In genomic region chr16:68230956-68231355, GRCh38 we compare ENCODE assay signal across 1 cellular context.
TF ChIP-seq lines count a peak whose summit lies in the region.

No MANE protein-coding gene starts in this region.

TF ChIP-seq in HepG2, 621 proteins besides CTCF, POLR2A, EP300 and RAD21:
- TF ChIP-seq ZBTB46 (CRISPR knock-in tag; IDR thresholded peaks at IDR 0.05; ENCODE audit: borderline replicate concordance) (no peak), RBM22 (optimal IDR thresholded peaks at IDR 0.05; ENCODE audit: low read length) (peak; percentile 84), NONO (IDR thresholded peaks at IDR 0.05) (no peak), NONO (CRISPR knock-in tag; conservative IDR thresholded peaks at IDR 0.05) (peak; percentile 51; the same call in 1 of the 2 replicates), KDM1A (CRISPR knock-in tag; IDR thresholded peaks at IDR 0.05) (no peak), AGO2 (optimal IDR thresholded peaks at IDR 0.05; ENCODE audit: low read depth, low read length) (peak; percentile 29), POLR2G (IDR thresholded peaks at IDR 0.05; ENCODE audit: low read depth, low read length) (peak; percentile 51; the same call in 1 of the 2 replicates)
